Comparison of ENCODE assay signal across 1 cellular context in the genomic region with DNA sequence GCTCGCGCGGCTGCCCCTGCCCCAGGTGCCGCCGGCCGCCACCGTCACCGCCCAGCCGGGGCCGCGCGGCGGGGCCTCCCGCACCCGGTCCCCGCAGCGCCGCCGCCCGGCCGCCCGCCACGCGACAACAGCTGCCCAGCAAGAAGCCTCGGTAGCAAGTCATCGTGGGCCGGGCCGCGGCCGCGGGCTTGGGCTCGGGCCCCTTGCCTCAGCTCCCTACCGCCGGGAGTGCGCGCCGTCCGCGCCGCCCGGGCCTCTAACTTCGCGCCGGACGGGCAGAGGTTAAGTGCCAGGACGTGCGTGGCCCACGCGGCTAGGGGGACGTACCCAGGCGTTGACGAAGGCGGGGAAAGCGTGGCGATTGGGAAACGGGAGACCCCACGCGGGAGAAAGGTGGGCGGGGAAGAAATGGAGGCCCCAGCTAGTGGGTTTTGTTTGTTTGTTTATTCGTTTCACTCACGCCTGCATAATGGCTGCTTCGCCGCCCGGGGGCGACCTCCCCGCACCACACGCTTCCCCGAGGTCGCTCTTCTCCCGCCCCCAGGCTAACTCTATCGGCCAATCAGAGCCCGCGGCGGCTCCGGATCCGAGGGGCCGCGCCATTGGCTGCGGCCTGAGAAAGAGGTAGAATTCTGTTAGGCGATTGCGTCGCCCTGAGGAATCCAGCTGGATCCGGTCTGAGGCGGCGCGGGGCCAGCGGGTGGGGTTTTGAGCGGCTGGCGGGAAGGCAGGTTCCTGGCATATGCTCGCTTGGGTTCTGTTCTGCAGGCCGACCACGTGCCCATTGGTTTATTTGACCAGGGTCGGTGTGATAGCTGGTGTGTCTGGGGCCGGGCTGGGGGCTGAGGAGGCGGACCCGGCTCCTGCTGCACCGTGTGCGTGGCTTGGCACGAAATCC.
A peak's percentile ranks its signal among the peaks of the same experiment; 100 is the strongest.
TF ChIP-seq lines count a peak whose summit lies in the region.

A gene with protein sequence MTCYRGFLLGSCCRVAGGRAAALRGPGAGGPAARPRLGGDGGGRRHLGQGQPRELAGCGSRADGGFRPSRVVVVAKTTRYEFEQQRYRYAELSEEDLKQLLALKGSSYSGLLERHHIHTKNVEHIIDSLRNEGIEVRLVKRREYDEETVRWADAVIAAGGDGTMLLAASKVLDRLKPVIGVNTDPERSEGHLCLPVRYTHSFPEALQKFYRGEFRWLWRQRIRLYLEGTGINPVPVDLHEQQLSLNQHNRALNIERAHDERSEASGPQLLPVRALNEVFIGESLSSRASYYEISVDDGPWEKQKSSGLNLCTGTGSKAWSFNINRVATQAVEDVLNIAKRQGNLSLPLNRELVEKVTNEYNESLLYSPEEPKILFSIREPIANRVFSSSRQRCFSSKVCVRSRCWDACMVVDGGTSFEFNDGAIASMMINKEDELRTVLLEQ (minus strand): TSS at position 290 of the 898 bp plus-strand sequence. CDS start 127 bp downstream, at position 163.

TF ChIP-seq in HepG2, 621 proteins besides CTCF, POLR2A, EP300 and RAD21 (continued from another document and continues in another):
- TF ChIP-seq, protein P1, sequence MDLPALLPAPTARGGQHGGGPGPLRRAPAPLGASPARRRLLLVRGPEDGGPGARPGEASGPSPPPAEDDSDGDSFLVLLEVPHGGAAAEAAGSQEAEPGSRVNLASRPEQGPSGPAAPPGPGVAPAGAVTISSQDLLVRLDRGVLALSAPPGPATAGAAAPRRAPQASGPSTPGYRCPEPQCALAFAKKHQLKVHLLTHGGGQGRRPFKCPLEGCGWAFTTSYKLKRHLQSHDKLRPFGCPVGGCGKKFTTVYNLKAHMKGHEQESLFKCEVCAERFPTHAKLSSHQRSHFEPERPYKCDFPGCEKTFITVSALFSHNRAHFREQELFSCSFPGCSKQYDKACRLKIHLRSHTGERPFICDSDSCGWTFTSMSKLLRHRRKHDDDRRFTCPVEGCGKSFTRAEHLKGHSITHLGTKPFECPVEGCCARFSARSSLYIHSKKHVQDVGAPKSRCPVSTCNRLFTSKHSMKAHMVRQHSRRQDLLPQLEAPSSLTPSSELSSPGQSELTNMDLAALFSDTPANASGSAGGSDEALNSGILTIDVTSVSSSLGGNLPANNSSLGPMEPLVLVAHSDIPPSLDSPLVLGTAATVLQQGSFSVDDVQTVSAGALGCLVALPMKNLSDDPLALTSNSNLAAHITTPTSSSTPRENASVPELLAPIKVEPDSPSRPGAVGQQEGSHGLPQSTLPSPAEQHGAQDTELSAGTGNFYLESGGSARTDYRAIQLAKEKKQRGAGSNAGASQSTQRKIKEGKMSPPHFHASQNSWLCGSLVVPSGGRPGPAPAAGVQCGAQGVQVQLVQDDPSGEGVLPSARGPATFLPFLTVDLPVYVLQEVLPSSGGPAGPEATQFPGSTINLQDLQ (CRISPR knock-in tag; IDR thresholded peaks at IDR 0.05): 0 out of 2 replicates have a peak, but pooled peaks have one; percentile 46
- TF ChIP-seq SIN3A (IDR thresholded peaks at IDR 0.05; ENCODE audit: borderline replicate concordance, low read depth, low read length) (no peak), ARHGAP35 (CRISPR knock-in tag; IDR thresholded peaks at IDR 0.05; ENCODE audit: borderline replicate concordance) (0 out of 2 replicates have a peak, but pooled peaks have one; percentile 65), SP4 (CRISPR knock-in tag; IDR thresholded peaks at IDR 0.05) (no peak; the same call in 1 of the 2 replicates), CEBPB (IDR thresholded peaks at IDR 0.05; ENCODE audit: borderline replicate concordance, low read depth, low read length) (peak; percentile 65), CBX5 (CRISPR knock-in tag; IDR thresholded peaks at IDR 0.05; ENCODE audit: borderline replicate concordance) (no peak), ZNF124 (CRISPR knock-in tag; IDR thresholded peaks at IDR 0.05) (no peak), JARID2 (CRISPR knock-in tag; IDR thresholded peaks at IDR 0.05; ENCODE audit: insufficient replicate concordance) (no peak), ZNF33A (CRISPR knock-in tag; IDR thresholded peaks at IDR 0.05; ENCODE audit: borderline replicate concordance) (no peak), MED13 (CRISPR knock-in tag; IDR thresholded peaks at IDR 0.05) (no peak; the same call in 1 of the 2 replicates), ELF1 (CRISPR knock-in tag; IDR thresholded peaks at IDR 0.05) (peak; percentile 55), BCL6 (CRISPR knock-in tag; IDR thresholded peaks at IDR 0.05) (peak; percentile 71), MYNN (CRISPR knock-in tag; IDR thresholded peaks at IDR 0.05; ENCODE audit: low read depth) (peak; percentile 34; the same call in 1 of the 2 replicates), ZKSCAN5 (CRISPR knock-in tag; IDR thresholded peaks at IDR 0.05) (no peak), ZNF264 (CRISPR knock-in tag; IDR thresholded peaks at IDR 0.05) (peak; percentile 86), RCOR2 (CRISPR knock-in tag; IDR thresholded peaks at IDR 0.05) (peak; percentile 50; the same call in 1 of the 2 replicates), ZBTB38 (CRISPR knock-in tag; IDR thresholded peaks at IDR 0.05) (peak; percentile 14), AGO2 (optimal IDR thresholded peaks at IDR 0.05; ENCODE audit: low read depth, low read length) (peak; percentile 49), NR2F1 (CRISPR knock-in tag; IDR thresholded peaks at IDR 0.05) (0 out of 4 replicates have a peak, but pooled peaks of 1 of the 2 experiments have one; percentile 12), MTA3 (CRISPR knock-in tag; IDR thresholded peaks at IDR 0.05) (no peak), FOSL1 (CRISPR knock-in tag; IDR thresholded peaks at IDR 0.05; ENCODE audit: borderline replicate concordance) (no peak), NFYC (CRISPR knock-in tag; IDR thresholded peaks at IDR 0.05) (peak; percentile 83), MED1 (CRISPR knock-in tag; IDR thresholded peaks at IDR 0.05) (peak; percentile 43), NFIB (CRISPR knock-in tag; IDR thresholded peaks at IDR 0.05; ENCODE audit: borderline replicate concordance) (no peak), ZNF816 (CRISPR knock-in tag; IDR thresholded peaks at IDR 0.05; ENCODE audit: borderline replicate concordance) (0 out of 2 replicates have a peak, but pooled peaks have one; percentile 7), SRY (CRISPR knock-in tag; IDR thresholded peaks at IDR 0.05) (no peak), KAT8 (CRISPR knock-in tag; IDR thresholded peaks at IDR 0.05) (peak; percentile 58; the same call in 1 of the 2 replicates)
- TF ChIP-seq, protein P2, sequence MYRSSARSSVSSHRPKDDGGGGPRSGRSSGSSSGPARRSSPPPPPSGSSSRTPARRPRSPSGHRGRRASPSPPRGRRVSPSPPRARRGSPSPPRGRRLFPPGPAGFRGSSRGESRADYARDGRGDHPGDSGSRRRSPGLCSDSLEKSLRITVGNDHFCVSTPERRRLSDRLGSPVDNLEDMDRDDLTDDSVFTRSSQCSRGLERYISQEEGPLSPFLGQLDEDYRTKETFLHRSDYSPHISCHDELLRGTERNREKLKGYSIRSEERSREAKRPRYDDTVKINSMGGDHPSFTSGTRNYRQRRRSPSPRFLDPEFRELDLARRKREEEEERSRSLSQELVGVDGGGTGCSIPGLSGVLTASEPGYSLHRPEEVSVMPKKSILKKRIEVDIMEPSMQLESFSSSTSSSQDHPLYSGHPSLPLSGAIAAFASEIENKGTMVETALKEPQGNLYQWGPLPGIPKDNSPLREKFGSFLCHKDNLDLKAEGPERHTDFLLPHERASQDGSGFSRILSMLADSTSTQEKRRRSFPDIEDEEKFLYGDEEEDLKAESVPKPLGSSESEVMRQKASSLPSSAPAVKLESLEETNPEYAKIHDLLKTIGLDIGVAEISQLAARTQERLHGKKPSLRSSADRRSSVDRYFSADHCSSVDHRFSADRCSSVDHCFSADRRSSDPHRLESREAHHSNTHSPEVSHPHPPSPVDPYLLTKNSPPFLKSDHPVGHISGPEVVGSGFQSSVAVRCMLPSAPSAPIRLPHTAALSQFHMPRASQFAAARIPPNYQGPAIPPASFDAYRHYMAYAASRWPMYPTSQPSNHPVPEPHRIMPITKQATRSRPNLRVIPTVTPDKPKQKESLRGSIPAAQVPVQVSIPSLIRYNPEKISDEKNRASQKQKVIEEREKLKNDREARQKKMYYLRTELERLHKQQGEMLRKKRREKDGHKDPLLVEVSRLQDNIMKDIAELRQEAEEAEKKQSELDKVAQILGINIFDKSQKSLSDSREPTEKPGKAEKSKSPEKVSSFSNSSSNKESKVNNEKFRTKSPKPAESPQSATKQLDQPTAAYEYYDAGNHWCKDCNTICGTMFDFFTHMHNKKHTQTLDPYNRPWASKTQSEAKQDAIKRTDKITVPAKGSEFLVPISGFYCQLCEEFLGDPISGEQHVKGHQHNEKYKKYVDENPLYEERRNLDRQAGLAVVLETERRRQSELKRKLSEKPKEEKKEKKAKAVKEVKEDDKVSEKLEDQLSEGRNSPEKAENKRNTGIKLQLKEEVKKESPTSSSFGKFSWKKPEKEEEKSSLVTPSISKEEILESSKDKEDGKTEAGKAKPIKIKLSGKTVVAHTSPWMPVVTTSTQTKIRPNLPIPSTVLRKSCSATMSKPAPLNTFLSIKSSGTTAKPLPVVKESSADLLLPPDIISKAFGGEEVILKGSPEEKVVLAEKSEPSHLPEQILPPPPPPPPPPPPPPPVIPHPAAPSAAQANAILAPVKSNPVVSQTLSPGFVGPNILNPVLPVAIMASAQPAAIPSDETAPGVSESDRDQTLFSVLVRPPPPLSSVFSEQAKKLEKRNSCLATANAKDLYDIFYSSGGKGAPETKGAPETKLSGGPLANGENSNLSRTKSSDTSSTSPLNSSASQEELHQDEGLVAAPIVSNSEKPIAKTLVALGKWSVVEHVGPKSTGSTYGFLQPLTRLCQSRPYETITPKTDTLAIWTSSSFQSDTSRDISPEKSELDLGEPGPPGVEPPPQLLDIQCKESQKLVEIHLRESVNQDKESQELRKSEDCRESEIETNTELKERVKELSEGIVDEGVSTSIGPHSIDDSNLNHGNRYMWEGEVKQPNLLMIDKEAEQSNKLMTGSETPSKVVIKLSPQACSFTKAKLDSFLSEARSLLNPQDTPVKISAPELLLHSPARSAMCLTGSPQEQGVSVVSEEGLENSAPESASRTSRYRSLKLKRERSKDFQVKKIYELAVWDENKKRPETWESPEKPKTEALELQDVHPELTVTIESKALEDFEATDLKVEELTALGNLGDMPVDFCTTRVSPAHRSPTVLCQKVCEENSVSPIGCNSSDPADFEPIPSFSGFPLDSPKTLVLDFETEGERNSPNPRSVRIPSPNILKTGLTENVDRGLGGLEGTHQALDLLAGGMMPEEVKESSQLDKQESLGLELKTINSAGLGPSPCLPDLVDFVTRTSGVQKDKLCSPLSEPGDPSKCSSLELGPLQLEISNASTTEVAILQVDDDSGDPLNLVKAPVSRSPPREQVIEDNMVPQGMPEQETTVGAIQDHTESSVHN (CRISPR knock-in tag; IDR thresholded peaks at IDR 0.05): peak; percentile 38; the same call in 1 of the 2 replicates
- TF ChIP-seq, protein P3, sequence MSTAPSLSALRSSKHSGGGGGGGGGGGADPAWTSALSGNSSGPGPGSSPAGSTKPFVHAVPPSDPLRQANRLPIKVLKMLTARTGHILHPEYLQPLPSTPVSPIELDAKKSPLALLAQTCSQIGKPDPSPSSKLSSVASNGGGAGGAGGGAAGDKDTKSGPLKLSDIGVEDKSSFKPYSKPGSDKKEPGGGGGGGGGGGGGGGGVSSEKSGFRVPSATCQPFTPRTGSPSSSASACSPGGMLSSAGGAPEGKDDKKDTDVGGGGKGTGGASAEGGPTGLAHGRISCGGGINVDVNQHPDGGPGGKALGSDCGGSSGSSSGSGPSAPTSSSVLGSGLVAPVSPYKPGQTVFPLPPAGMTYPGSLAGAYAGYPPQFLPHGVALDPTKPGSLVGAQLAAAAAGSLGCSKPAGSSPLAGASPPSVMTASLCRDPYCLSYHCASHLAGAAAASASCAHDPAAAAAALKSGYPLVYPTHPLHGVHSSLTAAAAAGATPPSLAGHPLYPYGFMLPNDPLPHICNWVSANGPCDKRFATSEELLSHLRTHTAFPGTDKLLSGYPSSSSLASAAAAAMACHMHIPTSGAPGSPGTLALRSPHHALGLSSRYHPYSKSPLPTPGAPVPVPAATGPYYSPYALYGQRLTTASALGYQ (CRISPR knock-in tag; IDR thresholded peaks at IDR 0.05): no peak; the same call in none of the 2 replicates
- TF ChIP-seq, protein P4, sequence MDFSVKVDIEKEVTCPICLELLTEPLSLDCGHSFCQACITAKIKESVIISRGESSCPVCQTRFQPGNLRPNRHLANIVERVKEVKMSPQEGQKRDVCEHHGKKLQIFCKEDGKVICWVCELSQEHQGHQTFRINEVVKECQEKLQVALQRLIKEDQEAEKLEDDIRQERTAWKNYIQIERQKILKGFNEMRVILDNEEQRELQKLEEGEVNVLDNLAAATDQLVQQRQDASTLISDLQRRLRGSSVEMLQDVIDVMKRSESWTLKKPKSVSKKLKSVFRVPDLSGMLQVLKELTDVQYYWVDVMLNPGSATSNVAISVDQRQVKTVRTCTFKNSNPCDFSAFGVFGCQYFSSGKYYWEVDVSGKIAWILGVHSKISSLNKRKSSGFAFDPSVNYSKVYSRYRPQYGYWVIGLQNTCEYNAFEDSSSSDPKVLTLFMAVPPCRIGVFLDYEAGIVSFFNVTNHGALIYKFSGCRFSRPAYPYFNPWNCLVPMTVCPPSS (IDR thresholded peaks at IDR 0.05): no peak
- TF ChIP-seq, protein P5, sequence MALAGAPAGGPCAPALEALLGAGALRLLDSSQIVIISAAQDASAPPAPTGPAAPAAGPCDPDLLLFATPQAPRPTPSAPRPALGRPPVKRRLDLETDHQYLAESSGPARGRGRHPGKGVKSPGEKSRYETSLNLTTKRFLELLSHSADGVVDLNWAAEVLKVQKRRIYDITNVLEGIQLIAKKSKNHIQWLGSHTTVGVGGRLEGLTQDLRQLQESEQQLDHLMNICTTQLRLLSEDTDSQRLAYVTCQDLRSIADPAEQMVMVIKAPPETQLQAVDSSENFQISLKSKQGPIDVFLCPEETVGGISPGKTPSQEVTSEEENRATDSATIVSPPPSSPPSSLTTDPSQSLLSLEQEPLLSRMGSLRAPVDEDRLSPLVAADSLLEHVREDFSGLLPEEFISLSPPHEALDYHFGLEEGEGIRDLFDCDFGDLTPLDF (CRISPR knock-in tag; IDR thresholded peaks at IDR 0.05): no peak; the same call in 1 of the 2 replicates
- TF ChIP-seq, protein P6, sequence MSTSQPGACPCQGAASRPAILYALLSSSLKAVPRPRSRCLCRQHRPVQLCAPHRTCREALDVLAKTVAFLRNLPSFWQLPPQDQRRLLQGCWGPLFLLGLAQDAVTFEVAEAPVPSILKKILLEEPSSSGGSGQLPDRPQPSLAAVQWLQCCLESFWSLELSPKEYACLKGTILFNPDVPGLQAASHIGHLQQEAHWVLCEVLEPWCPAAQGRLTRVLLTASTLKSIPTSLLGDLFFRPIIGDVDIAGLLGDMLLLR (CRISPR knock-in tag; IDR thresholded peaks at IDR 0.05): peak; percentile 56
